Comparison of ENCODE assay signal across 14 cellular contexts in genomic region chr20:63833776-63834544, GRCh38. TPM values are rescaled to one million over a fixed set of nuclear protein-coding genes. Genes with fewer than 3 reads are reported as not detected.
DNase-seq lines count a peak whose midpoint lies in the region; ATAC-seq and TF ChIP-seq lines count a peak whose summit lies in the region.
"Had no signal": no experiment of that assay in that cellular context is flagged by ENCODE, and none has a peak within 500 bp of the region (broad histone marks: within the 10 kb centered on the region; RNA-seq: fewer than 3 reads in every experiment).

No MANE protein-coding gene starts in this region.

- DNase-seq in natural killer cell (no peak), caudate nucleus (lab: John Stamatoyannopoulos, UW) (peak in 1 of 61 donors; percentile 57), myocyte (ENCODE audit: low read depth) (peak; percentile 62), NCI-H526 treated with DMSO at 0.1 percent for 48 hours (lab: John Stamatoyannopoulos, UW) (no peak), NCI-H2081 (lab: John Stamatoyannopoulos, UW) (no peak), NCI-H2107 (lab: John Stamatoyannopoulos, UW) (no peak)
- no peak for DNase-seq in natural killer cell treated with Interleukin-12 subunit alpha and Interleukin-12 subunit beta and Interleukin-15 and Interleukin-18, amount 100 ng/mL, for 72 hours (ENCODE audit: low spot score)
- DNase-seq: activated CD8-positive, alpha-beta memory T cell treated with anti-CD3 and anti-CD28 coated beads for 24 hours; activated naive CD8-positive, alpha-beta T cell treated with anti-CD3 and anti-CD28 coated beads, Interleukin-2, amount 10 ng/mL, durations not matched to agents 7 days and 5 days; NCI-H2029 had no signal

- peak overlapping the region; percentile 19 for H3K4me3 Mint-ChIP-seq in natural killer cell
- H3K4me3 Mint-ChIP-seq in natural killer cell treated with Interleukin-12 subunit alpha and Interleukin-12 subunit beta and Interleukin-15 and Interleukin-18, amount 100 ng/mL, for 72 hours: no peak overlapping the region
- H3K4me3 Mint-ChIP-seq: activated naive CD8-positive, alpha-beta T cell treated with anti-CD3 and anti-CD28 coated beads, Interleukin-2, amount 10 ng/mL, durations not matched to agents 7 days and 5 days; T-helper 2 cell treated with Interferon-gamma antibody and Interleukin-4, amounts not matched to agents 5 μg/mL and 100 μg/mL, for 36 hours had no signal

- intact Hi-C loops in natural killer cell (cut with micrococcal nuclease): no loop called here

- ATAC-seq in natural killer cell (no peak), GM21529 (IDR thresholded peaks at IDR 0.05; ENCODE audit: unreplicated experiment) (no peak)
- ATAC-seq in natural killer cell treated with Interleukin-12 subunit alpha and Interleukin-12 subunit beta and Interleukin-15 and Interleukin-18, amount 100 ng/mL, for 72 hours: no peak

- no peaks in the 10 kb centered on the region for H3K9me3 Mint-ChIP-seq in natural killer cell
- H3K9me3 Mint-ChIP-seq in natural killer cell treated with Interleukin-12 subunit alpha and Interleukin-12 subunit beta and Interleukin-15 and Interleukin-18, amount 100 ng/mL, for 72 hours: no peaks in the 10 kb centered on the region
- H3K9me3 Mint-ChIP-seq: activated naive CD8-positive, alpha-beta T cell treated with anti-CD3 and anti-CD28 coated beads, Interleukin-2, amount 10 ng/mL, durations not matched to agents 7 days and 5 days; T-helper 2 cell treated with Interferon-gamma antibody and Interleukin-4, amounts not matched to agents 5 μg/mL and 100 μg/mL, for 36 hours had no signal

- TF ChIP-seq CTCF in natural killer cell (IDR thresholded peaks at IDR 0.05): no peak

- H3K27ac ChIP-seq in caudate nucleus (ENCODE audit: low read depth, low read length): peak overlapping the region; percentile 44

- H3K27me3 Mint-ChIP-seq in natural killer cell (ENCODE audit: low read depth in 2 of 2): peaks cover 14 to 17% of the 10 kb centered on the region in 2 donors
- peaks cover 8 to 14% of the 10 kb centered on the region in 2 donors for H3K27me3 Mint-ChIP-seq in natural killer cell treated with Interleukin-12 subunit alpha and Interleukin-12 subunit beta and Interleukin-15 and Interleukin-18, amount 100 ng/mL, for 72 hours

- H3K4me1 Mint-ChIP-seq in natural killer cell: peaks cover 9 to 10% of the 10 kb centered on the region in 2 donors
- peaks cover 7 to 10% of the 10 kb centered on the region in 2 donors for H3K4me1 Mint-ChIP-seq in natural killer cell treated with Interleukin-12 subunit alpha and Interleukin-12 subunit beta and Interleukin-15 and Interleukin-18, amount 100 ng/mL, for 72 hours (ENCODE audit: low read depth in 2 of 2)

- H3K36me3 Mint-ChIP-seq in natural killer cell: no peaks in the 10 kb centered on the region
- H3K36me3 Mint-ChIP-seq in natural killer cell treated with Interleukin-12 subunit alpha and Interleukin-12 subunit beta and Interleukin-15 and Interleukin-18, amount 100 ng/mL, for 72 hours: peaks cover 6% of the 10 kb centered on the region

- H3K27ac Mint-ChIP-seq in natural killer cell: no peak overlapping the region
- no peak overlapping the region for H3K27ac Mint-ChIP-seq in natural killer cell treated with Interleukin-12 subunit alpha and Interleukin-12 subunit beta and Interleukin-15 and Interleukin-18, amount 100 ng/mL, for 72 hours
- H3K27ac Mint-ChIP-seq: activated naive CD8-positive, alpha-beta T cell treated with anti-CD3 and anti-CD28 coated beads, Interleukin-2, amount 10 ng/mL, durations not matched to agents 7 days and 5 days; T-helper 2 cell treated with Interferon-gamma antibody and Interleukin-4, amounts not matched to agents 5 μg/mL and 100 μg/mL, for 36 hours had no signal

RNA-seq across cellular contexts. Expression of gene ZBTB46, which starts 2.9 kb away (rescaled TPM):
- total RNA-seq in natural killer cell: 1 to 10 TPM; 1.1 TPM
- total RNA-seq in natural killer cell treated with Interleukin-12 subunit alpha and Interleukin-12 subunit beta and Interleukin-15 and Interleukin-18, amount 100 ng/mL, for 72 hours: 1 to 10 TPM in 1 of 2 donors, under 1 TPM in 1; 0.25 to 1.2 TPM
- total RNA-seq in myocyte: 19.6 and 20.9 TPM in 2 replicates
- polyA plus RNA-seq in myocyte (2012): 9.0 TPM

RNA-seq across cellular contexts. Expression of gene ABHD16B, which starts 27.3 kb away (rescaled TPM):
- total RNA-seq in natural killer cell (not detected), myocyte (not detected in 2 replicates)
- total RNA-seq in natural killer cell treated with Interleukin-12 subunit alpha and Interleukin-12 subunit beta and Interleukin-15 and Interleukin-18, amount 100 ng/mL, for 72 hours: not detected
- not detected for polyA plus RNA-seq in myocyte (2012)
- total RNA-seq: activated naive CD8-positive, alpha-beta T cell treated with anti-CD3 and anti-CD28 coated beads, Interleukin-2, amount 10 ng/mL, durations not matched to agents 7 days and 5 days; H4; lung microvascular endothelial cell had no signal

RNA-seq across cellular contexts. Expression of gene TPD52L2, which starts 31.1 kb away (rescaled TPM):
- total RNA-seq in natural killer cell (10 to 100 TPM; 36.8 to 47.2 (median 45.1) TPM), myocyte (94.4 and 99.0 TPM in 2 replicates)
- total RNA-seq in natural killer cell treated with Interleukin-12 subunit alpha and Interleukin-12 subunit beta and Interleukin-15 and Interleukin-18, amount 100 ng/mL, for 72 hours: 10 to 100 TPM; 48.8 to 60.0 TPM
- polyA plus RNA-seq in myocyte (2012): 118 TPM
